1 cellular context compared by ENCODE assay signal in genomic region chr5:62307364-62307689, GRCh38.
TF ChIP-seq lines count a peak whose summit lies in the region.

No MANE protein-coding gene starts in this region.

TF ChIP-seq in WTC11, 78 proteins besides CTCF, POLR2A, EP300 and RAD21 (continued from another document):
- TF ChIP-seq, protein P1, sequence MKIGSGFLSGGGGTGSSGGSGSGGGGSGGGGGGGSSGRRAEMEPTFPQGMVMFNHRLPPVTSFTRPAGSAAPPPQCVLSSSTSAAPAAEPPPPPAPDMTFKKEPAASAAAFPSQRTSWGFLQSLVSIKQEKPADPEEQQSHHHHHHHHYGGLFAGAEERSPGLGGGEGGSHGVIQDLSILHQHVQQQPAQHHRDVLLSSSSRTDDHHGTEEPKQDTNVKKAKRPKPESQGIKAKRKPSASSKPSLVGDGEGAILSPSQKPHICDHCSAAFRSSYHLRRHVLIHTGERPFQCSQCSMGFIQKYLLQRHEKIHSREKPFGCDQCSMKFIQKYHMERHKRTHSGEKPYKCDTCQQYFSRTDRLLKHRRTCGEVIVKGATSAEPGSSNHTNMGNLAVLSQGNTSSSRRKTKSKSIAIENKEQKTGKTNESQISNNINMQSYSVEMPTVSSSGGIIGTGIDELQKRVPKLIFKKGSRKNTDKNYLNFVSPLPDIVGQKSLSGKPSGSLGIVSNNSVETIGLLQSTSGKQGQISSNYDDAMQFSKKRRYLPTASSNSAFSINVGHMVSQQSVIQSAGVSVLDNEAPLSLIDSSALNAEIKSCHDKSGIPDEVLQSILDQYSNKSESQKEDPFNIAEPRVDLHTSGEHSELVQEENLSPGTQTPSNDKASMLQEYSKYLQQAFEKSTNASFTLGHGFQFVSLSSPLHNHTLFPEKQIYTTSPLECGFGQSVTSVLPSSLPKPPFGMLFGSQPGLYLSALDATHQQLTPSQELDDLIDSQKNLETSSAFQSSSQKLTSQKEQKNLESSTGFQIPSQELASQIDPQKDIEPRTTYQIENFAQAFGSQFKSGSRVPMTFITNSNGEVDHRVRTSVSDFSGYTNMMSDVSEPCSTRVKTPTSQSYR (CRISPR knock-in tag; IDR thresholded peaks at IDR 0.05) = no peak
- TF ChIP-seq ATF1 (CRISPR knock-in tag; IDR thresholded peaks at IDR 0.05) (no peak), PRDM15 (CRISPR knock-in tag; IDR thresholded peaks at IDR 0.05) (no peak), CREB1 (CRISPR knock-in tag; IDR thresholded peaks at IDR 0.05) (no peak), OVOL2 (CRISPR knock-in tag; IDR thresholded peaks at IDR 0.05; ENCODE audit: borderline replicate concordance) (no peak), FOXJ3 (CRISPR knock-in tag; IDR thresholded peaks at IDR 0.05; ENCODE audit: borderline replicate concordance) (no peak)
